8 cellular contexts compared by ENCODE assay signal in genomic region chr12:12713932-12714275, GRCh38. TPM values are rescaled to one million over a fixed set of nuclear protein-coding genes. Genes with fewer than 3 reads are reported as not detected.
DNase-seq lines count a peak whose midpoint lies in the region; ATAC-seq and TF ChIP-seq lines count a peak whose summit lies in the region.

No MANE protein-coding gene starts in this region.

- DNase-seq in AG04449 (ENCODE audit: low read depth, low spot score) (no peak), chondrocyte (ENCODE audit: low spot score) (no peak), activated gamma-delta T cell treated with Interleukin-2 at 50 U/mL for 16 hours (no peak), G401 (ENCODE audit: low spot score) (no peak), COLO668 (lab: John Stamatoyannopoulos, UW; ENCODE audit: unreplicated experiment) (no peak)

- 48% methylated on average over 2 of the region's 2 CpGs for WGBS in HUES64

- CTCF ChIA-PET in AG04449 (lab: Yijun Ruan, JAX): interaction anchor here (1.0 to 6.6 kb wide), 5 partner anchors 9 to 28 kb away, joined by 3 to 50 read pairs (median 3); no protein-coding TSS in a partner anchor

- H3K9ac ChIP-seq in HUES64 (ENCODE audit: low read depth, low read length) (no peak overlapping the region), neural cell (ENCODE audit: low read length) (no peak overlapping the region)

- peaks cover 9% of the 10 kb centered on the region for H4K20me1 ChIP-seq in neural cell (ENCODE audit: insufficient read depth)

- peaks cover 29% of the 10 kb centered on the region for H3K4me1 ChIP-seq in HUES64 (ENCODE audit: insufficient read depth, low read length)

- no peaks in the 10 kb centered on the region for H3K9me3 Mint-ChIP-seq in chondrocyte (ENCODE audit: low read depth)

- H3K9me3 ChIP-seq in HUES64 (ENCODE audit: insufficient read depth, low read depth, low read length) (no peaks in the 10 kb centered on the region), neural cell (ENCODE audit: low read length) (no peaks in the 10 kb centered on the region)

- no peak for ATAC-seq in HG03521 (IDR thresholded peaks at IDR 0.05; ENCODE audit: unreplicated experiment)

- peak overlapping the region; percentile 51 for H3K4me3 Mint-ChIP-seq in chondrocyte (ENCODE audit: unreplicated experiment)

- H3K9me2 ChIP-seq in neural cell (ENCODE audit: insufficient read depth, low read length): no peaks in the 10 kb centered on the region

- POLR2A ChIA-PET in AG04449 (lab: Yijun Ruan, JAX): interaction anchor here (0.5 to 1.0 kb wide), 3 partner anchors 12 to 359 kb away, joined by 3 read pairs; no protein-coding TSS in a partner anchor

- no peak overlapping the region for H3K27ac ChIP-seq in HUES64 (ENCODE audit: low read depth, low read length)
- no peak overlapping the region for H3K27ac ChIP-seq in neural cell (ENCODE audit: low read length)

- no peak for TF ChIP-seq EP300 in neural cell (conservative IDR thresholded peaks at IDR 0.05; ENCODE audit: poor library complexity, severe bottlenecking)

- no peak overlapping the region for H2AFZ ChIP-seq in neural cell (ENCODE audit: low read depth, low read length)

- H3K36me3 Mint-ChIP-seq in chondrocyte (ENCODE audit: low read depth): peaks cover 9% of the 10 kb centered on the region

- H3K36me3 ChIP-seq in HUES64 (ENCODE audit: insufficient read depth, low read length): peaks cover 1% of the 10 kb centered on the region; the same call in 1 of the 2 replicates
- H3K36me3 ChIP-seq in neural cell (ENCODE audit: insufficient read depth, low read length): no peaks in the 10 kb centered on the region

- no peak for TF ChIP-seq RAD21 in neural cell (conservative IDR thresholded peaks at IDR 0.05)

- H3K79me2 ChIP-seq in neural cell (replicated peaks; ENCODE audit: insufficient read depth, low read length): peaks cover 17% of the 10 kb centered on the region

- no peak overlapping the region for H3K27ac Mint-ChIP-seq in chondrocyte (ENCODE audit: unreplicated experiment)

- no peaks in the 10 kb centered on the region for H3K27me3 Mint-ChIP-seq in chondrocyte (ENCODE audit: low read depth)

- in situ Hi-C loops in G401 (cut with HindIII; ENCODE audit: low sequenced_read_pairs): no loop called here

- TF ChIP-seq CTCF in AG04449 (IDR thresholded peaks at IDR 0.05; ENCODE audit: insufficient read depth, low read length, missing control alignments) (no peak), chondrocyte (IDR thresholded peaks at IDR 0.05) (no peak), neural cell (IDR thresholded peaks at IDR 0.05; ENCODE audit: poor library complexity, severe bottlenecking) (no peak)

- peaks cover 31% of the 10 kb centered on the region for H3K4me1 Mint-ChIP-seq in chondrocyte (ENCODE audit: low read depth)

- H3K27me3 ChIP-seq in HUES64 (ENCODE audit: insufficient read depth, low read length) (peaks cover 18% of the 10 kb centered on the region), neural cell (ENCODE audit: insufficient read depth, low read depth, low read length) (no peaks in the 10 kb centered on the region)

- H3K4me2 ChIP-seq in neural cell (ENCODE audit: low read length): no peak overlapping the region

- peaks cover 5% of the 10 kb centered on the region for H3F3A ChIP-seq in neural cell (ENCODE audit: insufficient read depth, low read length, poor library complexity, severe bottlenecking)

- H3K4me3 ChIP-seq in AG04449 (ENCODE audit: low read depth, low read length): peak overlapping the region; percentile 39
- peak overlapping the region; percentile 45 for H3K4me3 ChIP-seq in HUES64 (ENCODE audit: low read length)
- H3K4me3 ChIP-seq in neural cell (ENCODE audit: low read length): peak overlapping the region; percentile 49

TF ChIP-seq in neural cell, 6 proteins besides CTCF, POLR2A, EP300 and RAD21:
- TF ChIP-seq MXI1 (conservative IDR thresholded peaks at IDR 0.05; ENCODE audit: poor library complexity, severe bottlenecking) (no peak), TAF1 (IDR thresholded peaks at IDR 0.05; ENCODE audit: low read depth) (no peak), EZH2 (IDR thresholded peaks at IDR 0.05; ENCODE audit: borderline replicate concordance, insufficient read depth, low read length, poor library complexity, severe bottlenecking) (no peak), POLR2AphosphoS5 (IDR thresholded peaks at IDR 0.05) (no peak), SMC3 (conservative IDR thresholded peaks at IDR 0.05; ENCODE audit: poor library complexity) (no peak), REST (IDR thresholded peaks at IDR 0.05; ENCODE audit: borderline replicate concordance) (no peak)
TF ChIP-seq in neural cell: peak in this region for 0.

RNA-seq across cellular contexts. Expression of gene CDKN1B, which starts 3.3 kb away (rescaled TPM):
- polyA plus RNA-seq in HUES64 (2013, experiment 1 of 2): 12.7 TPM
- 19.9 TPM for polyA plus RNA-seq in HUES64 (2013, experiment 2 of 2)
- 32.1 to 37.9 TPM (median 35.9 TPM) in 3 replicates for total RNA-seq in chondrocyte
- 106 and 107 TPM in 2 replicates for polyA plus RNA-seq in neural cell
- polyA minus RNA-seq in neural cell: 86.6 and 95.9 TPM in 2 replicates
- 65.6 and 81.7 TPM in 2 replicates for total RNA-seq in G401 (2014; rRNA removed; shearing (Covaris generic))

RNA-seq across cellular contexts. Expression of gene GPR19, which starts 17.9 kb away (rescaled TPM):
- polyA plus RNA-seq in HUES64 (2013, experiment 1 of 2): 14.3 TPM
- 17.4 TPM for polyA plus RNA-seq in HUES64 (2013, experiment 2 of 2)
- 0.60 TPM in 1 of 3 replicates, not detected in the others for total RNA-seq in chondrocyte
- polyA plus RNA-seq in neural cell: 44.2 and 53.4 TPM in 2 replicates
- 116 and 127 TPM in 2 replicates for polyA minus RNA-seq in neural cell
- 1.0 and 1.3 TPM in 2 replicates for total RNA-seq in G401 (2014; rRNA removed; shearing (Covaris generic))
